13 cellular contexts compared by ENCODE assay signal in the genomic region with DNA sequence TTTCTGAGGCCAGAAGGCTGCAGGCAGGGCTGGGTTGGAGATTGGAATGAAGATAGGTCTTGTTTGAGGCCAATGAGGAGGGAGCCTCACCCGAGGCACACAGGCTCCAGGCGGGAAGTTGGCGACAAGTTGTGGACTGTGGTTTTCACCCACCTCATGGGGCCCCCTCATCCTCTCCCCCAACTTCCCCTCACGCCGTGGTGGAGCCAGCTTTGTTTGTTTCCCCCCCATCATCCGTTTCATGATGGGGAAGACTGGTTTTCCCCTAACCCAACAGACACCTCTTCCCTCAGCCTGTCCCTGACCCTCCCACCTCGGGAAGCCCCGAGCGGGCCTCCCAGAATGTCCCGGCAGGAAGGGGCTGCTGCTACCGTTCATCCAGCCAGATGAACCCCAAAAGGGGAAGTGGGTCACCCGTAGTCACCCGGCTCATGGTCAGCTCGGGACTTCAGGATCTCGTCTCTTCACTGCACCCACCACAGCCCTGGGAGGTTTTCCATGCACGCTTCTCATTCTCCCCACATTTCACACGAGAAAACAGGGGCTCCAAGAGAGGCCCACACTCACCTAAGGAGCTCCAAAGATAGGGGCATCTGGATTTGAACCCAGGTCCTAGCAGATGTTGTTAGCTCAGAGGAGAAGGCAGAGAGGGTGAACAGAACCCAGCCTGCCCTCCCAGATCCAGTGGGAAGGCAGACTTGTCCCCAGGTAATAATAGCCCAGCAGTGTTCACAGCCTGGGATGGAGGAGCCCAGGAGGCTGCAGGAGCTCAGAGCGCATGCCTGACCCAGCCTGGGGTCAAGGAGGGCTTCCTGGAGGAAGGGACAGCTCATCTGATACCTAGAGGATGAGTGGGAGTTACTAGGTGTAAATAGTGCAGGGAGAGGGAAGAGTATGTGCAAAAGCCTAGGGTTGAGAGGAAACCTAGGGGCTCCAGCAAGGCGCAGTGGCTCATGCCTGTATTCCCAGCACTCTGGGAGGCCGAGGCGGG. TPM values are rescaled to one million over a fixed set of nuclear protein-coding genes. Genes with fewer than 3 reads are reported as not detected.
DNase-seq lines count a peak whose midpoint lies in the region; ATAC-seq and TF ChIP-seq lines count a peak whose summit lies in the region.
"Had no signal": no experiment of that assay in that cellular context is flagged by ENCODE, and none has a peak within 500 bp of the region (broad histone marks: within the 10 kb centered on the region; RNA-seq: fewer than 3 reads in every experiment).

No MANE protein-coding gene starts in this region.

- no peaks in the 10 kb centered on the region for H3K9me3 Mint-ChIP-seq in T-helper 2 cell treated with Interferon-gamma antibody and Interleukin-4, amounts not matched to agents 5 μg/mL and 100 μg/mL, for 36 hours
- H3K9me3 Mint-ChIP-seq in dendritic cell treated with granulocyte-macrophage colony-stimulating factor and Interleukin-4, amounts not matched to agents 40 ng/mL and 50 ng/mL, for 4 days: no peaks in the 10 kb centered on the region
- H3K9me3 Mint-ChIP-seq in stimulated activated memory B cell treated with anti-CD40 and anti-IgM and Interleukin-4, amounts not matched to agents 10 μg/mL and 1 μg/mL and 100 μg/mL, for 72 hours: no peaks in the 10 kb centered on the region
- H3K9me3 Mint-ChIP-seq in CD4-positive, alpha-beta T cell: no peaks in the 10 kb centered on the region
- H3K9me3 Mint-ChIP-seq: naive thymus-derived CD8-positive, alpha-beta T cell had no signal

- intact Hi-C loops in dendritic cell treated with granulocyte-macrophage colony-stimulating factor and Interleukin-4, amounts not matched to agents 40 ng/mL and 50 ng/mL, for 4 days (cut with micrococcal nuclease): loop anchor here (1.0 to 10.0 kb wide), 2 partner anchors 33 to 122 kb away; a partner anchor contains a TSS
- intact Hi-C loops in CD4-positive, alpha-beta T cell (cut with DNase I, micrococcal nuclease): loop anchor here in 1 of 2 experiments (5.0 kb wide), 1 partner anchor 125 kb away; a partner anchor contains a TSS

- H3K27ac ChIP-seq in CD4-positive, alpha-beta T cell (ENCODE audit: low read depth, low read length): no peak overlapping the region

- no peak overlapping the region for H3K4me3 Mint-ChIP-seq in T-helper 2 cell treated with Interferon-gamma antibody and Interleukin-4, amounts not matched to agents 5 μg/mL and 100 μg/mL, for 36 hours
- H3K4me3 Mint-ChIP-seq in dendritic cell treated with granulocyte-macrophage colony-stimulating factor and Interleukin-4, amounts not matched to agents 40 ng/mL and 50 ng/mL, for 4 days: peak overlapping the region; percentile 14
- no peak overlapping the region for H3K4me3 Mint-ChIP-seq in stimulated activated memory B cell treated with anti-CD40 and anti-IgM and Interleukin-4, amounts not matched to agents 10 μg/mL and 1 μg/mL and 100 μg/mL, for 72 hours
- no peak overlapping the region for H3K4me3 Mint-ChIP-seq in CD4-positive, alpha-beta T cell

- POLR2A ChIA-PET in CD4-positive, alpha-beta T cell (lab: Charles Lee): interaction anchor here (1.1 kb wide), 1 partner anchor 48 kb away, joined by 4 read pairs; no protein-coding TSS in a partner anchor

- no peak for TF ChIP-seq CTCF in CD4-positive, alpha-beta T cell (IDR thresholded peaks at IDR 0.05)

- H3K36me3 Mint-ChIP-seq in T-helper 2 cell treated with Interferon-gamma antibody and Interleukin-4, amounts not matched to agents 5 μg/mL and 100 μg/mL, for 36 hours (ENCODE audit: low read depth): no peaks in the 10 kb centered on the region
- no peaks in the 10 kb centered on the region for H3K36me3 Mint-ChIP-seq in dendritic cell treated with granulocyte-macrophage colony-stimulating factor and Interleukin-4, amounts not matched to agents 40 ng/mL and 50 ng/mL, for 4 days (ENCODE audit: low read depth)
- no peaks in the 10 kb centered on the region for H3K36me3 Mint-ChIP-seq in stimulated activated memory B cell treated with anti-CD40 and anti-IgM and Interleukin-4, amounts not matched to agents 10 μg/mL and 1 μg/mL and 100 μg/mL, for 72 hours
- H3K36me3 Mint-ChIP-seq in CD4-positive, alpha-beta T cell (ENCODE audit: low read depth): no peaks in the 10 kb centered on the region
- H3K36me3 Mint-ChIP-seq: naive thymus-derived CD8-positive, alpha-beta T cell had no signal

- no peak for ATAC-seq in stimulated activated memory B cell treated with anti-CD40 and anti-IgM and Interleukin-4, amounts not matched to agents 10 μg/mL and 1 μg/mL and 100 μg/mL, for 72 hours
- ATAC-seq in HG02798 (IDR thresholded peaks at IDR 0.05; ENCODE audit: poor library complexity, unreplicated experiment) (no peak), HG03354 (IDR thresholded peaks at IDR 0.05; ENCODE audit: poor library complexity, severe bottlenecking, unreplicated experiment) (no peak)
- no peak for ATAC-seq in CD4-positive, alpha-beta T cell (ENCODE audit: poor library complexity)

- CTCF ChIA-PET in CD4-positive, alpha-beta T cell (lab: Charles Lee): interaction anchor here (1.8 to 10.4 kb wide), 4 partner anchors 31 to 123 kb away, joined by 4 to 325 read pairs (median 38); a partner anchor contains a TSS

- peak overlapping the region; percentile 47 for H3K27ac Mint-ChIP-seq in T-helper 2 cell treated with Interferon-gamma antibody and Interleukin-4, amounts not matched to agents 5 μg/mL and 100 μg/mL, for 36 hours
- H3K27ac Mint-ChIP-seq in dendritic cell treated with granulocyte-macrophage colony-stimulating factor and Interleukin-4, amounts not matched to agents 40 ng/mL and 50 ng/mL, for 4 days: peak overlapping the region; percentile 73
- peak overlapping the region; percentile 52 for H3K27ac Mint-ChIP-seq in stimulated activated memory B cell treated with anti-CD40 and anti-IgM and Interleukin-4, amounts not matched to agents 10 μg/mL and 1 μg/mL and 100 μg/mL, for 72 hours
- H3K27ac Mint-ChIP-seq in CD4-positive, alpha-beta T cell: no peak overlapping the region

- no peaks in the 10 kb centered on the region for H3K27me3 Mint-ChIP-seq in T-helper 2 cell treated with Interferon-gamma antibody and Interleukin-4, amounts not matched to agents 5 μg/mL and 100 μg/mL, for 36 hours (ENCODE audit: low read depth)
- H3K27me3 Mint-ChIP-seq in dendritic cell treated with granulocyte-macrophage colony-stimulating factor and Interleukin-4, amounts not matched to agents 40 ng/mL and 50 ng/mL, for 4 days: peaks cover 1% of the 10 kb centered on the region
- H3K27me3 Mint-ChIP-seq in stimulated activated memory B cell treated with anti-CD40 and anti-IgM and Interleukin-4, amounts not matched to agents 10 μg/mL and 1 μg/mL and 100 μg/mL, for 72 hours: peaks cover 10% of the 10 kb centered on the region
- no peaks in the 10 kb centered on the region for H3K27me3 Mint-ChIP-seq in CD4-positive, alpha-beta T cell
- H3K27me3 Mint-ChIP-seq: naive thymus-derived CD8-positive, alpha-beta T cell had no signal

- no peaks in the 10 kb centered on the region for H3K9me3 ChIP-seq in CD4-positive, alpha-beta T cell (ENCODE audit: control insufficient read depth, low read length)
- H3K9me3 ChIP-seq: thyroid gland had no signal

- no peaks in the 10 kb centered on the region for H3K27me3 ChIP-seq in CD4-positive, alpha-beta T cell (ENCODE audit: control insufficient read depth, insufficient read depth, low read length)
- H3K27me3 ChIP-seq: thyroid gland had no signal

- DNase-seq in T-helper 2 cell treated with Interferon-gamma antibody and Interleukin-4, amounts not matched to agents 5 μg/mL and 100 μg/mL, for 36 hours (ENCODE audit: low spot score): no peak
- DNase-seq in T-helper 2 cell: no peak
- peak; percentile 38 to 53 for DNase-seq in NOMO-1 (lab: John Stamatoyannopoulos, UW; ENCODE audit: unreplicated experiment in 2 of 2)
- no peak for DNase-seq in CD4-positive, alpha-beta T cell
- DNase-seq: activated effector memory CD4-positive, alpha-beta T cell treated with anti-CD3 and anti-CD28 coated beads, Interleukin-2, amount 50 U/mL, for 16 hours; NCI-H748 treated with DMSO at 0.1 percent for 48 hours; stimulated activated CD4-positive, alpha-beta T cell treated with anti-CD3 and anti-CD28 coated beads, Interleukin-2, amount 100 ng/mL, for 24 hours; thyroid gland had no signal

- peaks cover 29% of the 10 kb centered on the region for H3K4me1 Mint-ChIP-seq in T-helper 2 cell treated with Interferon-gamma antibody and Interleukin-4, amounts not matched to agents 5 μg/mL and 100 μg/mL, for 36 hours (ENCODE audit: low read depth)
- H3K4me1 Mint-ChIP-seq in dendritic cell treated with granulocyte-macrophage colony-stimulating factor and Interleukin-4, amounts not matched to agents 40 ng/mL and 50 ng/mL, for 4 days (ENCODE audit: low read depth): peaks cover 79% of the 10 kb centered on the region
- H3K4me1 Mint-ChIP-seq in stimulated activated memory B cell treated with anti-CD40 and anti-IgM and Interleukin-4, amounts not matched to agents 10 μg/mL and 1 μg/mL and 100 μg/mL, for 72 hours: peaks cover 34% of the 10 kb centered on the region
- H3K4me1 Mint-ChIP-seq in CD4-positive, alpha-beta T cell (ENCODE audit: low read depth): peaks cover 14% of the 10 kb centered on the region

RNA-seq across cellular contexts. Expression of a gene that starts 23.5 kb away (rescaled TPM):
- not detected for total RNA-seq in CD4-positive, alpha-beta T cell
- total RNA-seq: naive thymus-derived CD8-positive, alpha-beta T cell had no signal

RNA-seq across cellular contexts. Expression of a gene that starts 26.1 kb away (rescaled TPM):
- total RNA-seq in CD4-positive, alpha-beta T cell: 10 to 100 TPM; 90.9 to 97.1 TPM

RNA-seq across cellular contexts. Expression of a gene that starts 51.1 kb away (rescaled TPM):
- under 1 TPM; 0.27 to 0.78 TPM for total RNA-seq in CD4-positive, alpha-beta T cell

RNA-seq across cellular contexts. Expression of a gene that starts 55.3 kb away (rescaled TPM):
- total RNA-seq in CD4-positive, alpha-beta T cell: not detected
- total RNA-seq: naive thymus-derived CD8-positive, alpha-beta T cell had no signal

Comparison
In these comparisons a context has a peak if more than half of its experiments do, and no peak if none do; other contexts are left out.
1. DNase-seq: peak in NOMO-1 (2 of 2); none in T-helper 2 cell treated with Interferon-gamma antibody and Interleukin-4, amounts not matched to agents 5 μg/mL and 100 μg/mL, for 36 hours (single experiment), T-helper 2 cell (0 of 5) and CD4-positive, alpha-beta T cell (0 of 10).